11 cellular contexts compared by ENCODE assay signal in genomic region chr1:22808846-22809501, GRCh38.
DNase-seq lines count a peak whose midpoint lies in the region; ATAC-seq, FAIRE-seq and TF ChIP-seq lines count a peak whose summit lies in the region.
"Had no signal": no experiment of that assay in that cellular context is flagged by ENCODE, and none has a peak within 500 bp of the region (broad histone marks: within the 10 kb centered on the region; RNA-seq: fewer than 3 reads in every experiment).

No MANE protein-coding gene starts in this region.

- ATAC-seq in CD4-positive, alpha-beta T cell (ENCODE audit: poor library complexity), result no peak

- H3K4me3 Mint-ChIP-seq in CD4-positive, alpha-beta T cell, result no peak overlapping the region
- H3K4me3 Mint-ChIP-seq: stimulated activated naive CD8-positive, alpha-beta T cell treated with anti-CD3 and anti-CD28 coated beads, Interleukin-15, Interleukin-2, amounts not matched to agents 100 ng/mL and 50 ng/mL, for 24 hours had no signal

- H3K9me3 ChIP-seq in CD4-positive, alpha-beta T cell (ENCODE audit: control insufficient read depth, low read length), result no peaks in the 10 kb centered on the region
- H3K9me3 ChIP-seq: neutrophil had no signal

- H3K4me3 ChIP-seq in BJ (ENCODE audit: low read depth, low read length), result no peak overlapping the region

- intact Hi-C loops in CD4-positive, alpha-beta T cell (cut with DNase I, micrococcal nuclease), result no loop called here

- POLR2A ChIA-PET in BJ (lab: Charles Lee), result no interaction called here
- POLR2A ChIA-PET in CD4-positive, alpha-beta T cell (lab: Charles Lee), result no interaction called here

- no peaks in the 10 kb centered on the region for H3K27me3 ChIP-seq in BJ (ENCODE audit: control insufficient read depth, insufficient read depth, low read length)
- no peaks in the 10 kb centered on the region for H3K27me3 ChIP-seq in CD4-positive, alpha-beta T cell (ENCODE audit: control insufficient read depth, insufficient read depth, low read length)
- H3K27me3 ChIP-seq: neutrophil had no signal

- no peak for TF ChIP-seq CTCF in BJ (IDR thresholded peaks at IDR 0.05; ENCODE audit: insufficient read depth, low read depth, low read length)
- TF ChIP-seq CTCF in CD4-positive, alpha-beta T cell (IDR thresholded peaks at IDR 0.05), result no peak

- no peak overlapping the region for H3K27ac Mint-ChIP-seq in CD4-positive, alpha-beta T cell
- H3K27ac Mint-ChIP-seq: stimulated activated naive CD8-positive, alpha-beta T cell treated with anti-CD3 and anti-CD28 coated beads, Interleukin-15, Interleukin-2, amounts not matched to agents 100 ng/mL and 50 ng/mL, for 24 hours had no signal

- H3K4me1 Mint-ChIP-seq in CD4-positive, alpha-beta T cell (ENCODE audit: low read depth), result no peaks in the 10 kb centered on the region

- no peak overlapping the region for H3K27ac ChIP-seq in CD4-positive, alpha-beta T cell (ENCODE audit: low read depth, low read length)
- H3K27ac ChIP-seq: neutrophil had no signal

- DNase-seq in BJ (ENCODE audit: low read depth), result peak; percentile 44
- peak; percentile 10 for DNase-seq in RCC 7860 (ENCODE audit: low spot score)
- DNase-seq in fibroblast of the conjunctiva (ENCODE audit: low read depth), result peak; percentile 61
- peak; percentile 72 for DNase-seq in occipital lobe (lab: John Stamatoyannopoulos, UW)
- DNase-seq in cortex of kidney (lab: John Stamatoyannopoulos, UW), result no peak
- no peak for DNase-seq in NCI-H510A (lab: John Stamatoyannopoulos, UW)
- DNase-seq in CD4-positive, alpha-beta T cell, result no peak
- DNase-seq in middle frontal gyrus (ENCODE audit: extremely low spot score, low spot score), result no peak
- DNase-seq: DND-41 had no signal

- no peak for FAIRE-seq in RCC 7860 (lab: Jason Lieb, UNC)

- H3K27me3 Mint-ChIP-seq in CD4-positive, alpha-beta T cell, result peaks cover 11% of the 10 kb centered on the region

- CTCF ChIA-PET in BJ (lab: Yijun Ruan, JAX), result interaction anchor here (0.6 to 2.3 kb wide), 6 partner anchors 22 to 743 kb away, joined by 3 to 11 read pairs (median 4); no protein-coding TSS in a partner anchor
- CTCF ChIA-PET in CD4-positive, alpha-beta T cell (lab: Charles Lee), result no interaction called here

- no peaks in the 10 kb centered on the region for H3K36me3 Mint-ChIP-seq in CD4-positive, alpha-beta T cell (ENCODE audit: low read depth)

- H3K36me3 ChIP-seq in BJ (ENCODE audit: control insufficient read depth, insufficient read depth, low read length), result no peaks in the 10 kb centered on the region
- H3K36me3 ChIP-seq: neutrophil had no signal

- H3K9me3 Mint-ChIP-seq in CD4-positive, alpha-beta T cell, result no peaks in the 10 kb centered on the region
- H3K9me3 Mint-ChIP-seq: stimulated activated naive CD8-positive, alpha-beta T cell treated with anti-CD3 and anti-CD28 coated beads, Interleukin-15, Interleukin-2, amounts not matched to agents 100 ng/mL and 50 ng/mL, for 24 hours had no signal

Comparison
In these comparisons a context has a peak if more than half of its experiments do, and no peak if none do; other contexts are left out.
1. DNase-seq: peak in BJ (single experiment), RCC 7860 (single experiment), fibroblast of the conjunctiva (single experiment) and occipital lobe (single experiment); none in cortex of kidney (single experiment), NCI-H510A (single experiment), CD4-positive, alpha-beta T cell (0 of 10) and middle frontal gyrus (single experiment).